In genomic region chr7:120272896-120273475, GRCh38 we compare ENCODE assay signal across 1 cellular context.
TF ChIP-seq lines count a peak whose summit lies in the region.

Gene KCND2 (plus strand): TSS chr7:120273175.

TF ChIP-seq in GM12878, 131 proteins besides CTCF, POLR2A, EP300 and RAD21 (continued from another document):
- no peak for TF ChIP-seq ELK1 (IDR thresholded peaks at IDR 0.05; ENCODE audit: low read depth, low read length)
- no peak for TF ChIP-seq ZSCAN29 (IDR thresholded peaks at IDR 0.05)
- no peak for TF ChIP-seq RBBP5 (conservative IDR thresholded peaks at IDR 0.05)
- no peak for TF ChIP-seq CUX1 (IDR thresholded peaks at IDR 0.05; ENCODE audit: insufficient replicate concordance, low read depth, low read length)
- TF ChIP-seq BHLHE40 (IDR thresholded peaks at IDR 0.05; ENCODE audit: borderline replicate concordance in 1 of 2, low read depth in 2 of 2, low read length in 1 of 2): peak; percentile 63 to 73; a peak in 2 of 4 replicates
- no peak for TF ChIP-seq PBX3 (IDR thresholded peaks at IDR 0.05; ENCODE audit: insufficient replicate concordance, low read depth, low read length)
- TF ChIP-seq BCL3 (IDR thresholded peaks at IDR 0.05; ENCODE audit: borderline replicate concordance, insufficient read depth, low read depth, low read length, poor library complexity, severe bottlenecking): no peak
- 0 out of 2 replicates have a peak, but pooled peaks have one; percentile 38 for TF ChIP-seq EED (IDR thresholded peaks at IDR 0.05; ENCODE audit: low read depth)
- TF ChIP-seq EGR1 (IDR thresholded peaks at IDR 0.05; ENCODE audit: borderline replicate concordance in 1 of 2, low read depth in 2 of 2, low read length in 2 of 2): peak in 1 of 2 experiments; percentile 68; a peak in 1 of 3 replicates
- TF ChIP-seq HDGF (IDR thresholded peaks at IDR 0.05): no peak
- TF ChIP-seq RELB (IDR thresholded peaks at IDR 0.05; ENCODE audit: low read depth): no peak
- TF ChIP-seq YY1 (IDR thresholded peaks at IDR 0.05; ENCODE audit: low read depth, low read length): 0 out of 2 replicates have a peak, but pooled peaks have one; percentile 9
- 0 out of 2 replicates have a peak, but pooled peaks have one; percentile 37 for TF ChIP-seq RUNX3 (IDR thresholded peaks at IDR 0.05; ENCODE audit: low read length)
